17 cellular contexts compared by ENCODE assay signal in genomic region chr3:11636372-11636760, GRCh38. TPM values are rescaled to one million over a fixed set of nuclear protein-coding genes. Genes with fewer than 3 reads are reported as not detected.
A peak's percentile ranks its signal among the peaks of the same experiment; 100 is the strongest.
DNase-seq lines count a peak whose midpoint lies in the region; ATAC-seq, FAIRE-seq and TF ChIP-seq lines count a peak whose summit lies in the region.
"Had no signal": no experiment of that assay in that cellular context is flagged by ENCODE, and none has a peak within 500 bp of the region (broad histone marks: within the 10 kb centered on the region; RNA-seq: fewer than 3 reads in every experiment).

No MANE protein-coding gene starts in this region.

- no peak overlapping the region for H3K4ac ChIP-seq in IMR-90 (ENCODE audit: low read depth, low read length)

- H2BK120ac ChIP-seq in IMR-90 (ENCODE audit: low read depth, low read length), result no peak overlapping the region

- H3K23ac ChIP-seq in IMR-90 (ENCODE audit: low read depth, low read length), result no peak overlapping the region

- no peak for TF ChIP-seq EP300 in stomach (IDR thresholded peaks at IDR 0.05)

- H3K27me3 ChIP-seq in IMR-90 (ENCODE audit: control insufficient read depth, insufficient read depth, low read length), result no peaks in the 10 kb centered on the region
- H3K27me3 ChIP-seq in astrocyte (ENCODE audit: insufficient read depth, low read length), result no peaks in the 10 kb centered on the region
- H3K27me3 ChIP-seq in left lung, result no peaks in the 10 kb centered on the region
- H3K27me3 ChIP-seq in stomach, result no peaks in the 10 kb centered on the region
- H3K27me3 ChIP-seq in esophagus squamous epithelium, result no peaks in the 10 kb centered on the region

- H2BK20ac ChIP-seq in IMR-90 (ENCODE audit: low read depth, low read length), result no peak overlapping the region

- no TSS peak for BruUV-seq in IMR-90 (replicated peaks; lab: Mats Ljungman, UMichigan)

- H3K4me3 Mint-ChIP-seq in astrocyte (ENCODE audit: unreplicated experiment), result no peak overlapping the region
- H3K4me3 Mint-ChIP-seq: activated CD4-positive, alpha-beta memory T cell treated with anti-CD3 and anti-CD28 coated beads for 36 hours; activated T-helper 1 cell treated with anti-CD3 and anti-CD28 coated beads, Interleukin-12 subunit alpha, Interleukin-12 subunit beta, Interleukin-2, Interleukin-4 antibody, amounts not matched to agents 30 ng/mL and 10 ng/mL and 1 ng/mL, durations not matched to agents 14 hours and 24 hours and 36 hours; stimulated activated naive CD8-positive, alpha-beta T cell treated with anti-CD3 and anti-CD28 coated beads, Interleukin-15, amount 100 ng/mL, for 72 hours had no signal

- H4K8ac ChIP-seq in IMR-90 (ENCODE audit: low read depth in 2 of 2, low read length in 2 of 2), result no peak overlapping the region

- no peak overlapping the region for H2AFZ ChIP-seq in IMR-90 (replicated peaks; ENCODE audit: low read length, poor library complexity)
- no peak overlapping the region for H2AFZ ChIP-seq in astrocyte (ENCODE audit: low read depth, low read length)

- H3K4me1 ChIP-seq in IMR-90 (ENCODE audit: control insufficient read depth, insufficient read depth, low read length) (peaks cover 46% of the 10 kb centered on the region), astrocyte (ENCODE audit: insufficient read depth, low read length) (peaks cover 55% of the 10 kb centered on the region), left lung (peaks cover 49 to 85% of the 10 kb centered on the region in 2 donors), stomach (peaks cover 57 to 100% (median 84%) of the 10 kb centered on the region in 4 donors), esophagus squamous epithelium (peaks cover 27 to 99% (median 37%) of the 10 kb centered on the region in 3 donors)

- no peak overlapping the region for H3K18ac ChIP-seq in IMR-90 (ENCODE audit: low read depth, low read length)

- dilution Hi-C loops in IMR-90 (cut with HindIII; ENCODE audit: low sequenced_read_pairs, unreplicated experiment), result no loop called here

- peaks cover 78% of the 10 kb centered on the region for H4K20me1 ChIP-seq in IMR-90 (ENCODE audit: insufficient read depth, low read length)
- H4K20me1 ChIP-seq in astrocyte (ENCODE audit: insufficient read depth, low read length), result peaks cover 100% of the 10 kb centered on the region

- TF ChIP-seq CTCF in IMR-90 (conservative IDR thresholded peaks at IDR 0.05; ENCODE audit: low read depth, low read length) (no peak), astrocyte (IDR thresholded peaks at IDR 0.05; ENCODE audit: insufficient read depth, low read depth, low read length) (no peak), left lung (IDR thresholded peaks at IDR 0.05) (no peak), stomach (IDR thresholded peaks at IDR 0.05) (no peak), esophagus squamous epithelium (IDR thresholded peaks at IDR 0.05) (no peak)

- peaks cover 16% of the 10 kb centered on the region for H3K36me3 Mint-ChIP-seq in astrocyte (ENCODE audit: low read depth, unreplicated experiment)
- H3K36me3 Mint-ChIP-seq: activated CD4-positive, alpha-beta memory T cell treated with anti-CD3 and anti-CD28 coated beads for 36 hours had no signal

- no peak overlapping the region for H3K56ac ChIP-seq in IMR-90 (ENCODE audit: extremely low read depth, insufficient read depth, low read length)

- H2AK9ac ChIP-seq in IMR-90 (replicated peaks; ENCODE audit: low read depth, low read length, poor library complexity), result no peak overlapping the region

- CTCF ChIA-PET in IMR-90 (lab: Yijun Ruan, JAX), result no interaction called here

- peaks cover 1 to 62% of the 10 kb centered on the region in 2 experiments; a peak in 3 of 4 replicates for H3K79me1 ChIP-seq in IMR-90 (ENCODE audit: low read depth in 1 of 2, low read length in 2 of 2)

- no peak overlapping the region for H2BK15ac ChIP-seq in IMR-90 (ENCODE audit: low read depth, low read length)

- no peak overlapping the region for H2BK5ac ChIP-seq in IMR-90 (ENCODE audit: low read depth, low read length, poor library complexity, severe bottlenecking)

- TF ChIP-seq POLR2A in IMR-90 (IDR thresholded peaks at IDR 0.05; ENCODE audit: low read depth, low read length) (no peak), stomach (IDR thresholded peaks at IDR 0.05) (no peak), esophagus squamous epithelium (IDR thresholded peaks at IDR 0.05) (no peak)

- H3K4me1 Mint-ChIP-seq in astrocyte (ENCODE audit: low read depth, unreplicated experiment), result peaks cover 78% of the 10 kb centered on the region

- no peak overlapping the region for H3K27ac Mint-ChIP-seq in astrocyte (ENCODE audit: unreplicated experiment)
- H3K27ac Mint-ChIP-seq: activated CD4-positive, alpha-beta memory T cell treated with anti-CD3 and anti-CD28 coated beads for 36 hours; activated T-helper 1 cell treated with anti-CD3 and anti-CD28 coated beads, Interleukin-12 subunit alpha, Interleukin-12 subunit beta, Interleukin-2, Interleukin-4 antibody, amounts not matched to agents 30 ng/mL and 10 ng/mL and 1 ng/mL, durations not matched to agents 14 hours and 24 hours and 36 hours had no signal

- in situ Hi-C loops in IMR-90 (cut with MboI; ENCODE audit: low sequenced_read_pairs), result loop anchor here (5.0 kb wide), 1 partner anchor 34 kb away; no protein-coding TSS in a partner anchor

- H3K36me3 ChIP-seq in IMR-90 (ENCODE audit: control insufficient read depth, insufficient read depth, low read length) (peaks cover 10% of the 10 kb centered on the region), astrocyte (ENCODE audit: insufficient read depth, low read length) (no peaks in the 10 kb centered on the region), left lung (no peaks in the 10 kb centered on the region), stomach (no peaks in the 10 kb centered on the region), esophagus squamous epithelium (no peaks in the 10 kb centered on the region)
- H3K36me3 ChIP-seq: prostate gland had no signal

- H4K91ac ChIP-seq in IMR-90 (ENCODE audit: insufficient read depth, low read depth, low read length), result no peak overlapping the region

- peaks cover 24% of the 10 kb centered on the region for H3K9me1 ChIP-seq in IMR-90 (ENCODE audit: insufficient read depth, low read length)

- H3K4me3 ChIP-seq in IMR-90 (ENCODE audit: insufficient read depth, low read depth, low read length) (no peak overlapping the region), astrocyte (ENCODE audit: insufficient read depth, low read depth, low read length) (no peak overlapping the region), left lung (no peak overlapping the region), stomach (no peak overlapping the region), esophagus squamous epithelium (no peak overlapping the region)
- H3K4me3 ChIP-seq: prostate gland had no signal

- intact Hi-C loops in IMR-90 (cut with micrococcal nuclease) (no loop called here), left lung (cut with DNase I) (no loop called here), stomach (cut with DNase I; ENCODE audit: low total_unique reads) (no loop called here), esophagus squamous epithelium (cut with DNase I) (no loop called here)

- no peak overlapping the region for H3K27ac ChIP-seq in IMR-90 (ENCODE audit: insufficient read depth, low read length)
- H3K27ac ChIP-seq in astrocyte (ENCODE audit: low read depth, low read length), result no peak overlapping the region
- peak overlapping the region; percentile 16 to 69 for H3K27ac ChIP-seq in left lung
- peak overlapping the region in 3 of 5 donors; percentile 1 to 31 (median 25) for H3K27ac ChIP-seq in stomach
- peak overlapping the region in 2 of 4 donors; percentile 16 to 57 for H3K27ac ChIP-seq in esophagus squamous epithelium

- H3K79me2 ChIP-seq in astrocyte (ENCODE audit: insufficient read depth, low read length), result peaks cover 100% of the 10 kb centered on the region

- TF ChIP-seq RAD21 in IMR-90 (IDR thresholded peaks at IDR 0.05; ENCODE audit: low read length), result no peak

- H3K14ac ChIP-seq in IMR-90 (replicated peaks; ENCODE audit: low read depth, low read length), result no peak overlapping the region

- no peak for ATAC-seq in IMR-90 (ENCODE audit: low read depth)
- ATAC-seq in left lung, result no peak
- no peak for ATAC-seq in GM18909 (IDR thresholded peaks at IDR 0.05; ENCODE audit: poor library complexity, unreplicated experiment)
- ATAC-seq: stimulated activated naive CD8-positive, alpha-beta T cell treated with anti-CD3 and anti-CD28 coated beads, Interleukin-15, amount 100 ng/mL, for 72 hours had no signal

- H3K9me3 Mint-ChIP-seq in astrocyte (ENCODE audit: unreplicated experiment), result no peaks in the 10 kb centered on the region
- H3K9me3 Mint-ChIP-seq: activated CD4-positive, alpha-beta memory T cell treated with anti-CD3 and anti-CD28 coated beads for 36 hours; activated T-helper 1 cell treated with anti-CD3 and anti-CD28 coated beads, Interleukin-12 subunit alpha, Interleukin-12 subunit beta, Interleukin-2, Interleukin-4 antibody, amounts not matched to agents 30 ng/mL and 10 ng/mL and 1 ng/mL, durations not matched to agents 14 hours and 24 hours and 36 hours; stimulated activated naive CD8-positive, alpha-beta T cell treated with anti-CD3 and anti-CD28 coated beads, Interleukin-15, amount 100 ng/mL, for 72 hours had no signal

- H3K9ac ChIP-seq in IMR-90 (ENCODE audit: low read depth, low read length), result no peak overlapping the region
- no peak overlapping the region for H3K9ac ChIP-seq in astrocyte (ENCODE audit: low read length)

- H3K27me3 Mint-ChIP-seq in astrocyte (ENCODE audit: low read depth, unreplicated experiment), result no peaks in the 10 kb centered on the region
- H3K27me3 Mint-ChIP-seq: activated CD4-positive, alpha-beta memory T cell treated with anti-CD3 and anti-CD28 coated beads for 36 hours; stimulated activated naive CD8-positive, alpha-beta T cell treated with anti-CD3 and anti-CD28 coated beads, Interleukin-15, amount 100 ng/mL, for 72 hours had no signal

- POLR2A ChIA-PET in IMR-90 (lab: Charles Lee; ENCODE audit: unreplicated experiment), result no interaction called here

- H3K9me3 ChIP-seq in IMR-90 (ENCODE audit: control insufficient read depth, insufficient read depth, low read length) (no peaks in the 10 kb centered on the region), astrocyte (ENCODE audit: insufficient read depth, low read depth, low read length) (no peaks in the 10 kb centered on the region), left lung (no peaks in the 10 kb centered on the region), stomach (no peaks in the 10 kb centered on the region), esophagus squamous epithelium (no peaks in the 10 kb centered on the region)
- H3K9me3 ChIP-seq: prostate gland had no signal

- no peak for FAIRE-seq in astrocyte (lab: Jason Lieb, UNC)
- FAIRE-seq: GM18507 had no signal

- no CpG with 5 or more reads among the region's 3 CpGs for WGBS in IMR-90 (ENCODE audit: extremely low coverage in 2 of 2, insufficient read length in 1 of 2), 2 experiments
- WGBS in stomach, 5 donors, result 30 to 51% (median 45%) methylated on average over 3 of the region's 3 CpGs
- 31 to 34% methylated on average over 3 of the region's 3 CpGs for WGBS in esophagus squamous epithelium, 2 donors

- DNase-seq in IMR-90 (no peak), astrocyte (ENCODE audit: low read depth) (no peak), left lung (no peak), stomach (no peak), esophagus squamous epithelium (lab: John Stamatoyannopoulos, UW) (no peak), COR-L47 (lab: John Stamatoyannopoulos, UW) (no peak), NCI-H2171 treated with DMSO at 0.1 percent for 48 hours (lab: John Stamatoyannopoulos, UW) (no peak)
- DNase-seq: activated CD4-positive, alpha-beta memory T cell treated with anti-CD3 and anti-CD28 coated beads for 36 hours; DMS153; islet precursor cell; NCI-H1694; NCI-H510A treated with DMSO at 0.1 percent for 48 hours; stimulated activated naive CD8-positive, alpha-beta T cell treated with anti-CD3 and anti-CD28 coated beads, Interleukin-15, amount 100 ng/mL, for 72 hours had no signal

- no peak overlapping the region for H4K5ac ChIP-seq in IMR-90 (ENCODE audit: low read depth, low read length)

- H3K4me2 ChIP-seq in IMR-90 (ENCODE audit: low read depth, low read length) (peak overlapping the region; percentile 57), astrocyte (ENCODE audit: low read length) (peak overlapping the region; percentile 91)

- H2AK5ac ChIP-seq in IMR-90 (ENCODE audit: low read depth, low read length), result no peak overlapping the region

RNA-seq across cellular contexts. Expression of gene VGLL4, which starts 7.3 kb away (rescaled TPM):
- total RNA-seq in IMR-90 (2012; rRNA removed) (26.2 and 34.2 TPM in 2 replicates), astrocyte (69.7 and 70.3 TPM in 2 replicates), left lung (10 to 100 TPM; 40.2 to 54.5 TPM), stomach (100 to 1,000 TPM in 2 of 5 donors, 10 to 100 TPM in 3; 15.2 to 147 (median 53.8) TPM), esophagus squamous epithelium (10 to 100 TPM; 31.8 to 50.0 (median 44.5) TPM)
- polyA plus RNA-seq in IMR-90 (2012; rRNA removed) (35.4 and 45.8 TPM in 2 replicates), stomach (10 to 100 TPM; 18.9 to 33.9 (median 26.0) TPM)
- polyA plus RNA-seq in IMR-90 (2012; cell fraction: cytosol; rRNA removed), result 36.0 and 50.5 TPM in 2 replicates
- 72.1 and 93.1 TPM in 2 replicates for polyA plus RNA-seq in IMR-90 (2012; cell fraction: nucleus; rRNA removed; ENCODE audit: low replicate concordance)

Comparison
In these comparisons a context has a peak if more than half of its experiments do, and no peak if none do; other contexts are left out.
1. H3K27ac ChIP-seq: peak in left lung (2 of 2) and stomach (3 of 5); none in IMR-90 (single experiment) and astrocyte (single experiment).